Comparison of ENCODE assay signal across 23 cellular contexts in the genomic region with DNA sequence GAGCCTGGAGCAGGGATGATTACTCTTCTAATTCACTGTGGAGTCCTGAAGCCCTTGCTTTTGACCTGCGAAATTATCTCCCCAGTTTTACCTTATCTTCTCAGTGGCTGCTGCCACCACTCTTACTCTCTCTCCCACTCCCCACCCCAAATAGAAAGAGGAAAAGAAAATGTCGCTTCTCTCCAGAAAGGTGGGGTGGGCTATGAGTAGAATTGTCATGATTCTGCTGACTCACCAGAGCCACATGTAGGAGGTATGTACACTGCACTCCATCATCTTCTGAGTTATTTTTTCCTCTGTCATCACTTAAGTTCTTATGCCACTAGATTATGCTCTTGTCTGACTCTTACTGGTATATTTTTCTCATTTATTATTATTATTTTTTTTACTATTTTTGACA.
"Had no signal": no experiment of that assay in that cellular context is flagged by ENCODE, and none has a peak within 500 bp of the region (broad histone marks: within the 10 kb centered on the region; RNA-seq: fewer than 3 reads in every experiment).

No MANE protein-coding gene starts in this region.

- H3K27ac Mint-ChIP-seq: activated CD4-positive, alpha-beta T cell treated with anti-CD3 and anti-CD28 coated beads, Interleukin-2, amount 10 ng/mL, durations not matched to agents 7 days and 5 days; activated CD8-positive, alpha-beta T cell treated with anti-CD3 and anti-CD28 coated beads, Interleukin-2, amount 10 ng/mL, durations not matched to agents 7 days and 5 days; activated naive CD4-positive, alpha-beta T cell treated with anti-CD3 and anti-CD28 coated beads, Interleukin-2, amount 50 U/mL, for 24 hours; naive B cell; stimulated activated memory B cell treated with anti-CD40 and anti-IgM and Interleukin-4, amounts not matched to agents 10 μg/mL and 1 μg/mL and 100 μg/mL, for 72 hours had no signal

- H3K36me3 ChIP-seq: adrenal gland, lower lobe of right lung, stomach, suprapubic skin, tibial nerve, WERI-Rb-1 had no signal

- H3K4me2 ChIP-seq: smooth muscle cell had no signal

- H3K4me3 Mint-ChIP-seq: activated CD4-positive, alpha-beta T cell treated with anti-CD3 and anti-CD28 coated beads, Interleukin-2, amount 10 ng/mL, durations not matched to agents 7 days and 5 days; activated CD8-positive, alpha-beta T cell treated with anti-CD3 and anti-CD28 coated beads, Interleukin-2, amount 10 ng/mL, durations not matched to agents 7 days and 5 days; activated naive CD4-positive, alpha-beta T cell treated with anti-CD3 and anti-CD28 coated beads, Interleukin-2, amount 50 U/mL, for 24 hours; naive B cell; stimulated activated memory B cell treated with anti-CD40 and anti-IgM and Interleukin-4, amounts not matched to agents 10 μg/mL and 1 μg/mL and 100 μg/mL, for 72 hours had no signal

- H3K9me3 Mint-ChIP-seq: activated CD4-positive, alpha-beta T cell treated with anti-CD3 and anti-CD28 coated beads, Interleukin-2, amount 10 ng/mL, durations not matched to agents 7 days and 5 days; activated naive CD4-positive, alpha-beta T cell treated with anti-CD3 and anti-CD28 coated beads, Interleukin-2, amount 50 U/mL, for 24 hours; naive B cell; stimulated activated memory B cell treated with anti-CD40 and anti-IgM and Interleukin-4, amounts not matched to agents 10 μg/mL and 1 μg/mL and 100 μg/mL, for 72 hours had no signal

- H3K27me3 ChIP-seq: adrenal gland, tibial nerve had no signal

- H3K4me3 ChIP-seq: adrenal gland, lower lobe of right lung, smooth muscle cell, stomach, suprapubic skin, tibial nerve had no signal

- DNase-seq: activated CD4-positive, alpha-beta T cell treated with anti-CD3 and anti-CD28 coated beads, Interleukin-2, amount 10 ng/mL, durations not matched to agents 7 days and 5 days; activated CD4-positive, CD25-positive, alpha-beta regulatory T cell treated with anti-CD3 and anti-CD28 coated beads, Interleukin-2, amount 50 U/mL, for 72 hours; activated CD8-positive, alpha-beta T cell treated with anti-CD3 and anti-CD28 coated beads, Interleukin-2, amount 10 ng/mL, durations not matched to agents 7 days and 5 days; activated gamma-delta T cell treated with Interleukin-2 at 50 U/mL for 16 hours; activated T-cell treated with anti-CD3 and anti-CD28 coated beads, Interleukin-2, amount 50 U/mL, for 1 hour; adrenal gland; cerebellar nuclear complex; cortex of kidney; foreskin fibroblast; lower lobe of right lung; naive B cell; nucleus accumbens; stimulated activated CD4-positive, alpha-beta T cell treated with anti-CD3 and anti-CD28 coated beads, Interleukin-15, amount 100 ng/mL, for 24 hours; stomach; WERI-Rb-1 had no signal

- H3K4me1 Mint-ChIP-seq: activated CD4-positive, alpha-beta T cell treated with anti-CD3 and anti-CD28 coated beads, Interleukin-2, amount 10 ng/mL, durations not matched to agents 7 days and 5 days; activated naive CD4-positive, alpha-beta T cell treated with anti-CD3 and anti-CD28 coated beads, Interleukin-2, amount 50 U/mL, for 24 hours; naive B cell; stimulated activated memory B cell treated with anti-CD40 and anti-IgM and Interleukin-4, amounts not matched to agents 10 μg/mL and 1 μg/mL and 100 μg/mL, for 72 hours had no signal

- ATAC-seq: activated CD8-positive, alpha-beta T cell treated with anti-CD3 and anti-CD28 coated beads, Interleukin-2, amount 10 ng/mL, durations not matched to agents 7 days and 5 days; left lobe of liver; lower lobe of right lung; sciatic nerve; stimulated activated memory B cell treated with anti-CD40 and anti-IgM and Interleukin-4, amounts not matched to agents 10 μg/mL and 1 μg/mL and 100 μg/mL, for 72 hours had no signal

- H3K4me1 ChIP-seq: adrenal gland, lower lobe of right lung, stomach, suprapubic skin, tibial nerve had no signal

- H3K36me3 Mint-ChIP-seq: naive B cell; stimulated activated memory B cell treated with anti-CD40 and anti-IgM and Interleukin-4, amounts not matched to agents 10 μg/mL and 1 μg/mL and 100 μg/mL, for 72 hours had no signal

- H3K27ac ChIP-seq: adrenal gland, epithelial cell of prostate, lower lobe of right lung, stomach, suprapubic skin, tibial nerve, WERI-Rb-1 had no signal
